1 cellular context compared by ENCODE assay signal in genomic region chrX:47190445-47191269, GRCh38.
A peak's percentile ranks its signal among the peaks of the same experiment; 100 is the strongest.
TF ChIP-seq lines count a peak whose summit lies in the region.

No MANE protein-coding gene starts in this region.

TF ChIP-seq in K562, 482 proteins besides CTCF, POLR2A, EP300 and RAD21 (continued from another document):
- TF ChIP-seq AFF1 (IDR thresholded peaks at IDR 0.05; ENCODE audit: low read depth in 1 of 2, partially characterized antibody in 2 of 2) (peak in 1 of 2 experiments; percentile 32), ZNF584 (CRISPR knock-in tag; IDR thresholded peaks at IDR 0.05; ENCODE audit: low read depth) (no peak), MYC (IDR thresholded peaks at IDR 0.05; ENCODE audit: low read depth, low read length) (peak; percentile 89), MYC (CRISPR knock-in tag; IDR thresholded peaks at IDR 0.05; ENCODE audit: borderline replicate concordance, low read depth) (no peak), HMG20A (CRISPR knock-in tag; conservative IDR thresholded peaks at IDR 0.05) (no peak), EP400 (IDR thresholded peaks at IDR 0.05) (peak; percentile 71), ATF1 (CRISPR knock-in tag; IDR thresholded peaks at IDR 0.05) (no peak), ATF1 (tag; IDR thresholded peaks at IDR 0.05) (0 out of 2 replicates have a peak, but pooled peaks have one; percentile 14), PHF8 (IDR thresholded peaks at IDR 0.05; ENCODE audit: borderline replicate concordance, low read length) (peak; percentile 36; the same call in 1 of the 2 replicates), SUPT5H (IDR thresholded peaks at IDR 0.05) (peak; percentile 48; the same call in 1 of the 2 replicates), BHLHE40 (IDR thresholded peaks at IDR 0.05; ENCODE audit: low read length) (peak; percentile 88), PCBP2 (IDR thresholded peaks at IDR 0.05; ENCODE audit: low read depth, low read length, poor library complexity, severe bottlenecking) (no peak), MAX (CRISPR knock-in tag; IDR thresholded peaks at IDR 0.05) (peak; percentile 79), MBD2 (IDR thresholded peaks at IDR 0.05; ENCODE audit: borderline replicate concordance, low read depth) (peak; percentile 95)
- TF ChIP-seq, protein P1, sequence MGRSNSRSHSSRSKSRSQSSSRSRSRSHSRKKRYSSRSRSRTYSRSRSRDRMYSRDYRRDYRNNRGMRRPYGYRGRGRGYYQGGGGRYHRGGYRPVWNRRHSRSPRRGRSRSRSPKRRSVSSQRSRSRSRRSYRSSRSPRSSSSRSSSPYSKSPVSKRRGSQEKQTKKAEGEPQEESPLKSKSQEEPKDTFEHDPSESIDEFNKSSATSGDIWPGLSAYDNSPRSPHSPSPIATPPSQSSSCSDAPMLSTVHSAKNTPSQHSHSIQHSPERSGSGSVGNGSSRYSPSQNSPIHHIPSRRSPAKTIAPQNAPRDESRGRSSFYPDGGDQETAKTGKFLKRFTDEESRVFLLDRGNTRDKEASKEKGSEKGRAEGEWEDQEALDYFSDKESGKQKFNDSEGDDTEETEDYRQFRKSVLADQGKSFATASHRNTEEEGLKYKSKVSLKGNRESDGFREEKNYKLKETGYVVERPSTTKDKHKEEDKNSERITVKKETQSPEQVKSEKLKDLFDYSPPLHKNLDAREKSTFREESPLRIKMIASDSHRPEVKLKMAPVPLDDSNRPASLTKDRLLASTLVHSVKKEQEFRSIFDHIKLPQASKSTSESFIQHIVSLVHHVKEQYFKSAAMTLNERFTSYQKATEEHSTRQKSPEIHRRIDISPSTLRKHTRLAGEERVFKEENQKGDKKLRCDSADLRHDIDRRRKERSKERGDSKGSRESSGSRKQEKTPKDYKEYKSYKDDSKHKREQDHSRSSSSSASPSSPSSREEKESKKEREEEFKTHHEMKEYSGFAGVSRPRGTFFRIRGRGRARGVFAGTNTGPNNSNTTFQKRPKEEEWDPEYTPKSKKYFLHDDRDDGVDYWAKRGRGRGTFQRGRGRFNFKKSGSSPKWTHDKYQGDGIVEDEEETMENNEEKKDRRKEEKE (IDR thresholded peaks at IDR 0.05; ENCODE audit: borderline replicate concordance in 1 of 2, control insufficient read depth in 1 of 2, low read depth in 2 of 2, low read length in 1 of 2), result peak in 1 of 2 experiments; percentile 87; a peak in 2 of 4 replicates
- TF ChIP-seq, protein P2, sequence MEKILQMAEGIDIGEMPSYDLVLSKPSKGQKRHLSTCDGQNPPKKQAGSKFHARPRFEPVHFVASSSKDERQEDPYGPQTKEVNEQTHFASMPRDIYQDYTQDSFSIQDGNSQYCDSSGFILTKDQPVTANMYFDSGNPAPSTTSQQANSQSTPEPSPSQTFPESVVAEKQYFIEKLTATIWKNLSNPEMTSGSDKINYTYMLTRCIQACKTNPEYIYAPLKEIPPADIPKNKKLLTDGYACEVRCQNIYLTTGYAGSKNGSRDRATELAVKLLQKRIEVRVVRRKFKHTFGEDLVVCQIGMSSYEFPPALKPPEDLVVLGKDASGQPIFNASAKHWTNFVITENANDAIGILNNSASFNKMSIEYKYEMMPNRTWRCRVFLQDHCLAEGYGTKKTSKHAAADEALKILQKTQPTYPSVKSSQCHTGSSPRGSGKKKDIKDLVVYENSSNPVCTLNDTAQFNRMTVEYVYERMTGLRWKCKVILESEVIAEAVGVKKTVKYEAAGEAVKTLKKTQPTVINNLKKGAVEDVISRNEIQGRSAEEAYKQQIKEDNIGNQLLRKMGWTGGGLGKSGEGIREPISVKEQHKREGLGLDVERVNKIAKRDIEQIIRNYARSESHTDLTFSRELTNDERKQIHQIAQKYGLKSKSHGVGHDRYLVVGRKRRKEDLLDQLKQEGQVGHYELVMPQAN (IDR thresholded peaks at IDR 0.05; ENCODE audit: borderline replicate concordance), result no peak
- TF ChIP-seq, protein P3, sequence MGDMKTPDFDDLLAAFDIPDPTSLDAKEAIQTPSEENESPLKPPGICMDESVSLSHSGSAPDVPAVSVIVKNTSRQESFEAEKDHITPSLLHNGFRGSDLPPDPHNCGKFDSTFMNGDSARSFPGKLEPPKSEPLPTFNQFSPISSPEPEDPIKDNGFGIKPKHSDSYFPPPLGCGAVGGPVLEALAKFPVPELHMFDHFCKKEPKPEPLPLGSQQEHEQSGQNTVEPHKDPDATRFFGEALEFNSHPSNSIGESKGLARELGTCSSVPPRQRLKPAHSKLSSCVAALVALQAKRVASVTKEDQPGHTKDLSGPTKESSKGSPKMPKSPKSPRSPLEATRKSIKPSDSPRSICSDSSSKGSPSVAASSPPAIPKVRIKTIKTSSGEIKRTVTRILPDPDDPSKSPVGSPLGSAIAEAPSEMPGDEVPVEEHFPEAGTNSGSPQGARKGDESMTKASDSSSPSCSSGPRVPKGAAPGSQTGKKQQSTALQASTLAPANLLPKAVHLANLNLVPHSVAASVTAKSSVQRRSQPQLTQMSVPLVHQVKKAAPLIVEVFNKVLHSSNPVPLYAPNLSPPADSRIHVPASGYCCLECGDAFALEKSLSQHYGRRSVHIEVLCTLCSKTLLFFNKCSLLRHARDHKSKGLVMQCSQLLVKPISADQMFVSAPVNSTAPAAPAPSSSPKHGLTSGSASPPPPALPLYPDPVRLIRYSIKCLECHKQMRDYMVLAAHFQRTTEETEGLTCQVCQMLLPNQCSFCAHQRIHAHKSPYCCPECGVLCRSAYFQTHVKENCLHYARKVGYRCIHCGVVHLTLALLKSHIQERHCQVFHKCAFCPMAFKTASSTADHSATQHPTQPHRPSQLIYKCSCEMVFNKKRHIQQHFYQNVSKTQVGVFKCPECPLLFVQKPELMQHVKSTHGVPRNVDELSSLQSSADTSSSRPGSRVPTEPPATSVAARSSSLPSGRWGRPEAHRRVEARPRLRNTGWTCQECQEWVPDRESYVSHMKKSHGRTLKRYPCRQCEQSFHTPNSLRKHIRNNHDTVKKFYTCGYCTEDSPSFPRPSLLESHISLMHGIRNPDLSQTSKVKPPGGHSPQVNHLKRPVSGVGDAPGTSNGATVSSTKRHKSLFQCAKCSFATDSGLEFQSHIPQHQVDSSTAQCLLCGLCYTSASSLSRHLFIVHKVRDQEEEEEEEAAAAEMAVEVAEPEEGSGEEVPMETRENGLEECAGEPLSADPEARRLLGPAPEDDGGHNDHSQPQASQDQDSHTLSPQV (IDR thresholded peaks at IDR 0.05), result no peak
- TF ChIP-seq, protein P4, sequence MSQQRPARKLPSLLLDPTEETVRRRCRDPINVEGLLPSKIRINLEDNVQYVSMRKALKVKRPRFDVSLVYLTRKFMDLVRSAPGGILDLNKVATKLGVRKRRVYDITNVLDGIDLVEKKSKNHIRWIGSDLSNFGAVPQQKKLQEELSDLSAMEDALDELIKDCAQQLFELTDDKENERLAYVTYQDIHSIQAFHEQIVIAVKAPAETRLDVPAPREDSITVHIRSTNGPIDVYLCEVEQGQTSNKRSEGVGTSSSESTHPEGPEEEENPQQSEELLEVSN (IDR thresholded peaks at IDR 0.05; ENCODE audit: borderline replicate concordance in 1 of 2, extremely low read depth in 1 of 2, insufficient read depth in 1 of 2, insufficient read length in 1 of 2, low read depth in 1 of 2, low read length in 1 of 2, poor library complexity in 1 of 2, severe bottlenecking in 1 of 2), result peak; percentile 39 to 51
- TF ChIP-seq, protein P5, sequence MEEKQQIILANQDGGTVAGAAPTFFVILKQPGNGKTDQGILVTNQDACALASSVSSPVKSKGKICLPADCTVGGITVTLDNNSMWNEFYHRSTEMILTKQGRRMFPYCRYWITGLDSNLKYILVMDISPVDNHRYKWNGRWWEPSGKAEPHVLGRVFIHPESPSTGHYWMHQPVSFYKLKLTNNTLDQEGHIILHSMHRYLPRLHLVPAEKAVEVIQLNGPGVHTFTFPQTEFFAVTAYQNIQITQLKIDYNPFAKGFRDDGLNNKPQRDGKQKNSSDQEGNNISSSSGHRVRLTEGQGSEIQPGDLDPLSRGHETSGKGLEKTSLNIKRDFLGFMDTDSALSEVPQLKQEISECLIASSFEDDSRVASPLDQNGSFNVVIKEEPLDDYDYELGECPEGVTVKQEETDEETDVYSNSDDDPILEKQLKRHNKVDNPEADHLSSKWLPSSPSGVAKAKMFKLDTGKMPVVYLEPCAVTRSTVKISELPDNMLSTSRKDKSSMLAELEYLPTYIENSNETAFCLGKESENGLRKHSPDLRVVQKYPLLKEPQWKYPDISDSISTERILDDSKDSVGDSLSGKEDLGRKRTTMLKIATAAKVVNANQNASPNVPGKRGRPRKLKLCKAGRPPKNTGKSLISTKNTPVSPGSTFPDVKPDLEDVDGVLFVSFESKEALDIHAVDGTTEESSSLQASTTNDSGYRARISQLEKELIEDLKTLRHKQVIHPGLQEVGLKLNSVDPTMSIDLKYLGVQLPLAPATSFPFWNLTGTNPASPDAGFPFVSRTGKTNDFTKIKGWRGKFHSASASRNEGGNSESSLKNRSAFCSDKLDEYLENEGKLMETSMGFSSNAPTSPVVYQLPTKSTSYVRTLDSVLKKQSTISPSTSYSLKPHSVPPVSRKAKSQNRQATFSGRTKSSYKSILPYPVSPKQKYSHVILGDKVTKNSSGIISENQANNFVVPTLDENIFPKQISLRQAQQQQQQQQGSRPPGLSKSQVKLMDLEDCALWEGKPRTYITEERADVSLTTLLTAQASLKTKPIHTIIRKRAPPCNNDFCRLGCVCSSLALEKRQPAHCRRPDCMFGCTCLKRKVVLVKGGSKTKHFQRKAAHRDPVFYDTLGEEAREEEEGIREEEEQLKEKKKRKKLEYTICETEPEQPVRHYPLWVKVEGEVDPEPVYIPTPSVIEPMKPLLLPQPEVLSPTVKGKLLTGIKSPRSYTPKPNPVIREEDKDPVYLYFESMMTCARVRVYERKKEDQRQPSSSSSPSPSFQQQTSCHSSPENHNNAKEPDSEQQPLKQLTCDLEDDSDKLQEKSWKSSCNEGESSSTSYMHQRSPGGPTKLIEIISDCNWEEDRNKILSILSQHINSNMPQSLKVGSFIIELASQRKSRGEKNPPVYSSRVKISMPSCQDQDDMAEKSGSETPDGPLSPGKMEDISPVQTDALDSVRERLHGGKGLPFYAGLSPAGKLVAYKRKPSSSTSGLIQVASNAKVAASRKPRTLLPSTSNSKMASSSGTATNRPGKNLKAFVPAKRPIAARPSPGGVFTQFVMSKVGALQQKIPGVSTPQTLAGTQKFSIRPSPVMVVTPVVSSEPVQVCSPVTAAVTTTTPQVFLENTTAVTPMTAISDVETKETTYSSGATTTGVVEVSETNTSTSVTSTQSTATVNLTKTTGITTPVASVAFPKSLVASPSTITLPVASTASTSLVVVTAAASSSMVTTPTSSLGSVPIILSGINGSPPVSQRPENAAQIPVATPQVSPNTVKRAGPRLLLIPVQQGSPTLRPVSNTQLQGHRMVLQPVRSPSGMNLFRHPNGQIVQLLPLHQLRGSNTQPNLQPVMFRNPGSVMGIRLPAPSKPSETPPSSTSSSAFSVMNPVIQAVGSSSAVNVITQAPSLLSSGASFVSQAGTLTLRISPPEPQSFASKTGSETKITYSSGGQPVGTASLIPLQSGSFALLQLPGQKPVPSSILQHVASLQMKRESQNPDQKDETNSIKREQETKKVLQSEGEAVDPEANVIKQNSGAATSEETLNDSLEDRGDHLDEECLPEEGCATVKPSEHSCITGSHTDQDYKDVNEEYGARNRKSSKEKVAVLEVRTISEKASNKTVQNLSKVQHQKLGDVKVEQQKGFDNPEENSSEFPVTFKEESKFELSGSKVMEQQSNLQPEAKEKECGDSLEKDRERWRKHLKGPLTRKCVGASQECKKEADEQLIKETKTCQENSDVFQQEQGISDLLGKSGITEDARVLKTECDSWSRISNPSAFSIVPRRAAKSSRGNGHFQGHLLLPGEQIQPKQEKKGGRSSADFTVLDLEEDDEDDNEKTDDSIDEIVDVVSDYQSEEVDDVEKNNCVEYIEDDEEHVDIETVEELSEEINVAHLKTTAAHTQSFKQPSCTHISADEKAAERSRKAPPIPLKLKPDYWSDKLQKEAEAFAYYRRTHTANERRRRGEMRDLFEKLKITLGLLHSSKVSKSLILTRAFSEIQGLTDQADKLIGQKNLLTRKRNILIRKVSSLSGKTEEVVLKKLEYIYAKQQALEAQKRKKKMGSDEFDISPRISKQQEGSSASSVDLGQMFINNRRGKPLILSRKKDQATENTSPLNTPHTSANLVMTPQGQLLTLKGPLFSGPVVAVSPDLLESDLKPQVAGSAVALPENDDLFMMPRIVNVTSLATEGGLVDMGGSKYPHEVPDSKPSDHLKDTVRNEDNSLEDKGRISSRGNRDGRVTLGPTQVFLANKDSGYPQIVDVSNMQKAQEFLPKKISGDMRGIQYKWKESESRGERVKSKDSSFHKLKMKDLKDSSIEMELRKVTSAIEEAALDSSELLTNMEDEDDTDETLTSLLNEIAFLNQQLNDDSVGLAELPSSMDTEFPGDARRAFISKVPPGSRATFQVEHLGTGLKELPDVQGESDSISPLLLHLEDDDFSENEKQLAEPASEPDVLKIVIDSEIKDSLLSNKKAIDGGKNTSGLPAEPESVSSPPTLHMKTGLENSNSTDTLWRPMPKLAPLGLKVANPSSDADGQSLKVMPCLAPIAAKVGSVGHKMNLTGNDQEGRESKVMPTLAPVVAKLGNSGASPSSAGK (IDR thresholded peaks at IDR 0.05), result peak; percentile 43; the same call in 1 of the 2 replicates
- TF ChIP-seq, protein P6, sequence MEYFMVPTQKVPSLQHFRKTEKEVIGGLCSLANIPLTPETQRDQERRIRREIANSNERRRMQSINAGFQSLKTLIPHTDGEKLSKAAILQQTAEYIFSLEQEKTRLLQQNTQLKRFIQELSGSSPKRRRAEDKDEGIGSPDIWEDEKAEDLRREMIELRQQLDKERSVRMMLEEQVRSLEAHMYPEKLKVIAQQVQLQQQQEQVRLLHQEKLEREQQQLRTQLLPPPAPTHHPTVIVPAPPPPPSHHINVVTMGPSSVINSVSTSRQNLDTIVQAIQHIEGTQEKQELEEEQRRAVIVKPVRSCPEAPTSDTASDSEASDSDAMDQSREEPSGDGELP (CRISPR knock-in tag; IDR thresholded peaks at IDR 0.05; ENCODE audit: borderline replicate concordance), result peak; percentile 24; the same call in 1 of the 2 replicates
